In genomic region chr14:101721951-101722661, GRCh38 we compare ENCODE assay signal across 1 cellular context.
A peak's percentile ranks its signal among the peaks of the same experiment; 100 is the strongest.
TF ChIP-seq lines count a peak whose summit lies in the region.

No MANE protein-coding gene starts in this region.

TF ChIP-seq in endothelial cell of umbilical vein, 7 proteins besides CTCF, POLR2A, EP300 and RAD21 (continued from another document):
- TF ChIP-seq MAX (IDR thresholded peaks at IDR 0.05; ENCODE audit: insufficient read depth, insufficient read length) (no peak), GATA2 (IDR thresholded peaks at IDR 0.05; ENCODE audit: insufficient read depth, insufficient read length, low read depth, low read length) (peak; percentile 85), JUN (IDR thresholded peaks at IDR 0.05; ENCODE audit: borderline replicate concordance, insufficient read depth, insufficient read length, low read depth) (peak; percentile 45)
